ENCODE assay signal across 8 cellular contexts in the genomic region with DNA sequence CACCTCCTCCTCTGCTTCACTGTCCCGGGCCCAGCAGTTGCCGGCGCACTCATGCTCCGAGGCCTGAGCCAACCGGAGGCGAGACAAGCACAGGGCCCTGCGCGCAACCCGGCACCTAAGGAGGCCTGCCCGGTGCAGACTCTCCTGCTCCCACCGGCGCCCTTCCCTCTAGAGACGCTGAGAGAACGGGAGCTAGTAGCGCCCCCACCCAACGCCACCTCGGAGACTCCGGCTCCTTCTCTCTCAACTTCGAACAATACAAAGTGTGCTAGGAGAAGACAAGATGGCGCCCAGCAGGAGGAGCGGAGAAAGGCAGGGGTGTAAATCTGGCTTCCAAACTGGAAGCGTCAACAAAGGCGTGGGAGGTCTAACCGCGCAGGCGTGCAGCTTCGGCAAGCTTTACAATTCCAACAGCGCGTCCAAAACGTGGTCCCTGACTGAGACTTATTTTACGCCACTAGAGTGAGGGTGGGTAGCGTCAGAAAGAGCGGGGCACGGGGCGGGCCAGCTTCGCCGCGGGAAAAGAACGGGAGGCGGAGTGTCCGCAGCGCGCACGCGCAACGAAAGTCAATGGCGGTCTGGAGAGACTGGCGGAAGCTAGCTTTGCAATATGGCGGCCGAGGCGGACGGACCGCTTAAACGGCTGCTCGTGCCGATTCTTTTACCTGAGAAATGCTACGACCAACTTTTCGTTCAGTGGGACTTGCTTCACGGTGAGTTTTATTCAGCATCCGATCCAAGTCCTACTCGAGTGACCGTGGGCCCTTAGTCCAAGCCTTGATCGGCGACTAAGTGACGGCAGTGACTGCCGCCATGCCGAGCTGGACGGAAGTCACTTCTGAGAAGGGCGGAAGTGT. TPM values are rescaled to one million over a fixed set of nuclear protein-coding genes. Genes with fewer than 3 reads are reported as not detected.
DNase-seq lines count a peak whose midpoint lies in the region; ATAC-seq and TF ChIP-seq lines count a peak whose summit lies in the region.

A gene (plus strand): TSS at position 600 of the 857 bp plus-strand sequence. CDS start 11 bp downstream, at position 611.

- H3K4me3 Mint-ChIP-seq in nephron progenitor cell = peak within 1 kb of the TSS; percentile 99
- peak within 1 kb of the TSS; percentile 88 to 97 for H3K4me3 Mint-ChIP-seq in stimulated activated naive CD8-positive, alpha-beta T cell treated with anti-CD3 and anti-CD28 coated beads, Interleukin-15, amount 100 ng/mL, for 72 hours

- H3K27me3 ChIP-seq in MG63 = no peaks in the 10 kb centered on the region

- H3K36me3 ChIP-seq in MG63 = peaks cover 5% of the 10 kb centered on the region; the same call in 1 of the 2 replicates

- no peaks in the 10 kb centered on the region for H3K9me3 ChIP-seq in MG63

- peaks cover 83% of the 10 kb centered on the region for H3K4me1 Mint-ChIP-seq in nephron progenitor cell
- H3K4me1 Mint-ChIP-seq in stimulated activated naive CD8-positive, alpha-beta T cell treated with anti-CD3 and anti-CD28 coated beads, Interleukin-15, amount 100 ng/mL, for 72 hours = peaks cover 83% of the 10 kb centered on the region

- peak; percentile 75 for ATAC-seq in stimulated activated naive CD8-positive, alpha-beta T cell treated with anti-CD3 and anti-CD28 coated beads, Interleukin-15, amount 100 ng/mL, for 72 hours

- DNase-seq in EH (ENCODE audit: low read depth) (peak; percentile 97), H4 (ENCODE audit: low spot score) (peak; percentile 91), MG63 (peak; percentile 89), SHP77 treated with DMSO at 0.1 percent for 48 hours (lab: John Stamatoyannopoulos, UW) (peak; percentile 98), fibroblast of the aortic adventitia (ENCODE audit: low read depth) (peak; percentile 98), nephron progenitor cell (peak; percentile 94)
- DNase-seq in activated effector memory CD4-positive, alpha-beta T cell treated with anti-CD3 and anti-CD28 coated beads, Interleukin-2, amount 50 U/mL, for 16 hours = peak; percentile 98
- DNase-seq in stimulated activated naive CD8-positive, alpha-beta T cell treated with anti-CD3 and anti-CD28 coated beads, Interleukin-15, amount 100 ng/mL, for 72 hours = peak; percentile 95 to 97

- H3K4me3 ChIP-seq in MG63 (peak within 1 kb of the TSS; percentile 83), fibroblast of the aortic adventitia (ENCODE audit: low read depth, low read length) (peak within 1 kb of the TSS; percentile 93)

- TF ChIP-seq CTCF in fibroblast of the aortic adventitia (IDR thresholded peaks at IDR 0.05; ENCODE audit: insufficient read depth, low read length) = no peak
- TF ChIP-seq CTCF in nephron progenitor cell (IDR thresholded peaks at IDR 0.05) = no peak

- H3K36me3 Mint-ChIP-seq in nephron progenitor cell (ENCODE audit: low read depth) = peaks cover 30% of the 10 kb centered on the region

- H3K27me3 Mint-ChIP-seq in nephron progenitor cell (ENCODE audit: low read depth, poor library complexity) = no peaks in the 10 kb centered on the region
- H3K27me3 Mint-ChIP-seq in stimulated activated naive CD8-positive, alpha-beta T cell treated with anti-CD3 and anti-CD28 coated beads, Interleukin-15, amount 100 ng/mL, for 72 hours = no peaks in the 10 kb centered on the region

- H3K27ac Mint-ChIP-seq in nephron progenitor cell = peak within 1 kb of the TSS; percentile 100
- peak within 1 kb of the TSS; percentile 99 to 100 for H3K27ac Mint-ChIP-seq in stimulated activated naive CD8-positive, alpha-beta T cell treated with anti-CD3 and anti-CD28 coated beads, Interleukin-15, amount 100 ng/mL, for 72 hours

- no peaks in the 10 kb centered on the region for H3K9me3 Mint-ChIP-seq in nephron progenitor cell
- H3K9me3 Mint-ChIP-seq in stimulated activated naive CD8-positive, alpha-beta T cell treated with anti-CD3 and anti-CD28 coated beads, Interleukin-15, amount 100 ng/mL, for 72 hours = no peaks in the 10 kb centered on the region

RNA-seq across cellular contexts. Expression of the gene that starts here (rescaled TPM):
- 146 and 193 TPM in 2 replicates for total RNA-seq in H4 (2014; rRNA removed; shearing (Covaris generic))
- 96.0 and 121 TPM in 2 replicates for total RNA-seq in MG63 (2014; rRNA removed; shearing (Covaris generic); ENCODE audit: low replicate concordance)
- 32.3 and 127 TPM in 2 replicates for total RNA-seq in fibroblast of the aortic adventitia (ENCODE audit: low replicate concordance)

Comparison
In these comparisons a context has a peak if more than half of its experiments do, and no peak if none do; other contexts are left out.
1. Peak in every context shown above with its lines: DNase-seq, ATAC-seq and H3K4me3 ChIP-seq.